ENCODE assay signal across 21 cellular contexts in genomic region chr11:69158301-69159152, GRCh38. TPM values are rescaled to one million over a fixed set of nuclear protein-coding genes. Genes with fewer than 3 reads are reported as not detected.
"Had no signal": no experiment of that assay in that cellular context is flagged by ENCODE, and none has a peak within 500 bp of the region (broad histone marks: within the 10 kb centered on the region; RNA-seq: fewer than 3 reads in every experiment).

No MANE protein-coding gene starts in this region.

- H3K4me1 ChIP-seq: psoas muscle had no signal

- H3K27ac ChIP-seq: cardiac muscle cell, left lung, psoas muscle had no signal

- H3K9me3 ChIP-seq: esophagus squamous epithelium, left lung, psoas muscle, transverse colon had no signal

- ATAC-seq: activated T-helper 17 cell treated with anti-CD3 and anti-CD28 coated beads, Interleukin-2, amount 50 U/mL, for 72 hours; effector memory CD8-positive, alpha-beta T cell; T-cell had no signal

- H3K27me3 ChIP-seq: cardiac muscle cell had no signal

- H3K4me3 ChIP-seq: cardiac muscle cell, esophagus squamous epithelium, left lung, psoas muscle, transverse colon had no signal

- DNase-seq: activated B cell treated with CpG ODN at 0.5 μM for 24 hours; activated CD4-positive, alpha-beta memory T cell treated with anti-CD3 and anti-CD28 coated beads for 36 hours; activated CD4-positive, alpha-beta T cell treated with anti-CD3 and anti-CD28 coated beads for 4 hours; activated naive CD4-positive, alpha-beta T cell; activated naive CD8-positive, alpha-beta T cell treated with anti-CD3 and anti-CD28 coated beads for 36 hours; activated T-cell treated with anti-CD3 and anti-CD28 coated beads for 4 hours; amniotic stem cell; effector memory CD8-positive, alpha-beta T cell; esophagus squamous epithelium; islet precursor cell; psoas muscle; stimulated activated CD4-positive, alpha-beta T cell treated with anti-CD3 and anti-CD28 coated beads, Interleukin-1b, Interleukin-23, amount 100 ng/mL, for 48 hours; stimulated activated CD8-positive, alpha-beta memory T cell treated with anti-CD3 and anti-CD28 coated beads, Interleukin-4, amount 100 ng/mL, for 48 hours; stimulated activated naive CD4-positive, alpha-beta T cell; T-cell; transverse colon had no signal

- H3K36me3 ChIP-seq: cardiac muscle cell, esophagus squamous epithelium, left lung, transverse colon had no signal

RNA-seq across cellular contexts. Expression of gene SMIM38, which starts 2.8 kb away (rescaled TPM):
- total RNA-seq: dermis microvascular lymphatic vessel endothelial cell, glomerular endothelial cell had no signal
